Comparison of ENCODE assay signal across 35 cellular contexts in the genomic region with DNA sequence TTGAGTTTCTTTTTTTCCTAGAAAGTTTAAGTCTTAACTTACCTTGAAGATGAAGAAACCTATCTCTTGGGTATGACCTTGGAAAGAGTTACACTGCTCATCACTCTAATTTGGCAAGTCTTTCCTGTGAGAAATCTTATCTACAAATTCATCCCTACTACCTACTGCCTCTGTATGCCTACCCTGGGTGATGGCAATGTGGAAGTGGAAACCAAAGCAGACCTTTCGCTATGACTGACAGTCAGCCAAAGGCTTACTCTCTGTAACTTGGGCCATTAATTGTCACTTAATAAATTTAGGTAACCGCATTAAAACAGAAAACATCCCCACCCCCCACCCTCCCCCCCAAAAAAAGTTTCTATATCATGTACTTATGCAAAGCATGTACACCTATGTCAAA.
"Had no signal": no experiment of that assay in that cellular context is flagged by ENCODE, and none has a peak within 500 bp of the region (broad histone marks: within the 10 kb centered on the region; RNA-seq: fewer than 3 reads in every experiment).

No MANE protein-coding gene starts in this region.

- H3K27ac Mint-ChIP-seq: activated CD4-positive, alpha-beta memory T cell treated with anti-CD3 and anti-CD28 coated beads, Interleukin-2, amount 10 ng/mL, durations not matched to agents 7 days and 5 days; activated CD4-positive, alpha-beta T cell treated with anti-CD3 and anti-CD28 coated beads for 36 hours; activated CD4-positive, alpha-beta T cell treated with anti-CD3 and anti-CD28 coated beads, Interleukin-2, amount 10 ng/mL, durations not matched to agents 7 days and 5 days; activated CD8-positive, alpha-beta memory T cell treated with anti-CD3 and anti-CD28 coated beads, Interleukin-2, amount 10 ng/mL, durations not matched to agents 7 days and 5 days; activated CD8-positive, alpha-beta T cell treated with anti-CD3 and anti-CD28 coated beads, Interleukin-2, amount 10 ng/mL, durations not matched to agents 7 days and 5 days; activated naive CD4-positive, alpha-beta T cell treated with anti-CD3 and anti-CD28 coated beads for 36 hours; activated naive CD4-positive, alpha-beta T cell treated with anti-CD3 and anti-CD28 coated beads, Interleukin-2, amount 50 U/mL, for 72 hours; activated naive CD8-positive, alpha-beta T cell treated with anti-CD3 and anti-CD28 coated beads, Interleukin-2, amount 10 ng/mL, durations not matched to agents 7 days and 5 days; activated T-cell treated with anti-CD3 and anti-CD28 coated beads, Interleukin-2, amount 50 U/mL, for 24 hours; activated T-helper 2 cell treated with anti-CD3 and anti-CD28 coated beads, Interferon-gamma antibody, Interleukin-2, Interleukin-4, amounts not matched to agents 10 μg/mL and 5 μg/mL and 100 μg/mL, durations not matched to agents 14 hours and 24 hours and 36 hours; T-cell; T-helper 2 cell treated with Interferon-gamma antibody and Interleukin-4, amounts not matched to agents 5 μg/mL and 100 μg/mL, for 36 hours had no signal

- H3K4me1 ChIP-seq: adrenal gland, body of pancreas, breast epithelium had no signal

- H3K27me3 Mint-ChIP-seq: activated CD4-positive, alpha-beta memory T cell treated with anti-CD3 and anti-CD28 coated beads, Interleukin-2, amount 10 ng/mL, durations not matched to agents 7 days and 5 days; activated CD4-positive, alpha-beta T cell treated with anti-CD3 and anti-CD28 coated beads for 36 hours; activated CD4-positive, alpha-beta T cell treated with anti-CD3 and anti-CD28 coated beads, Interleukin-2, amount 10 ng/mL, durations not matched to agents 7 days and 5 days; activated CD8-positive, alpha-beta memory T cell treated with anti-CD3 and anti-CD28 coated beads, Interleukin-2, amount 10 ng/mL, durations not matched to agents 7 days and 5 days; activated naive CD8-positive, alpha-beta T cell treated with anti-CD3 and anti-CD28 coated beads, Interleukin-2, amount 10 ng/mL, durations not matched to agents 7 days and 5 days; activated T-cell treated with anti-CD3 and anti-CD28 coated beads, Interleukin-2, amount 50 U/mL, for 24 hours; T-cell had no signal

- H3K9me3 ChIP-seq: adrenal gland, body of pancreas, breast epithelium had no signal

- FAIRE-seq: astrocyte, TTC549 had no signal

- H3K27me3 ChIP-seq: adrenal gland, body of pancreas, brain microvascular endothelial cell, breast epithelium had no signal

- H3K4me3 Mint-ChIP-seq: activated CD4-positive, alpha-beta memory T cell treated with anti-CD3 and anti-CD28 coated beads, Interleukin-2, amount 10 ng/mL, durations not matched to agents 7 days and 5 days; activated CD4-positive, alpha-beta T cell treated with anti-CD3 and anti-CD28 coated beads for 36 hours; activated CD4-positive, alpha-beta T cell treated with anti-CD3 and anti-CD28 coated beads, Interleukin-2, amount 10 ng/mL, durations not matched to agents 7 days and 5 days; activated CD8-positive, alpha-beta memory T cell treated with anti-CD3 and anti-CD28 coated beads, Interleukin-2, amount 10 ng/mL, durations not matched to agents 7 days and 5 days; activated CD8-positive, alpha-beta T cell treated with anti-CD3 and anti-CD28 coated beads, Interleukin-2, amount 10 ng/mL, durations not matched to agents 7 days and 5 days; activated naive CD4-positive, alpha-beta T cell treated with anti-CD3 and anti-CD28 coated beads for 36 hours; activated naive CD8-positive, alpha-beta T cell treated with anti-CD3 and anti-CD28 coated beads, Interleukin-2, amount 10 ng/mL, durations not matched to agents 7 days and 5 days; activated T-cell treated with anti-CD3 and anti-CD28 coated beads, Interleukin-2, amount 50 U/mL, for 24 hours; T-cell; T-helper 2 cell treated with Interferon-gamma antibody and Interleukin-4, amounts not matched to agents 5 μg/mL and 100 μg/mL, for 36 hours had no signal

- H3K27ac ChIP-seq: adrenal gland, body of pancreas, brain microvascular endothelial cell, breast epithelium, VCaP had no signal

- H3K9me3 Mint-ChIP-seq: activated CD4-positive, alpha-beta memory T cell treated with anti-CD3 and anti-CD28 coated beads, Interleukin-2, amount 10 ng/mL, durations not matched to agents 7 days and 5 days; activated CD4-positive, alpha-beta T cell treated with anti-CD3 and anti-CD28 coated beads, Interleukin-2, amount 10 ng/mL, durations not matched to agents 7 days and 5 days; activated naive CD4-positive, alpha-beta T cell treated with anti-CD3 and anti-CD28 coated beads for 36 hours; activated naive CD4-positive, alpha-beta T cell treated with anti-CD3 and anti-CD28 coated beads, Interleukin-2, amount 50 U/mL, for 72 hours; activated naive CD8-positive, alpha-beta T cell treated with anti-CD3 and anti-CD28 coated beads, Interleukin-2, amount 10 ng/mL, durations not matched to agents 7 days and 5 days; activated T-cell treated with anti-CD3 and anti-CD28 coated beads, Interleukin-2, amount 50 U/mL, for 24 hours; activated T-helper 2 cell treated with anti-CD3 and anti-CD28 coated beads, Interferon-gamma antibody, Interleukin-2, Interleukin-4, amounts not matched to agents 10 μg/mL and 5 μg/mL and 100 μg/mL, durations not matched to agents 14 hours and 24 hours and 36 hours; T-cell; T-helper 2 cell treated with Interferon-gamma antibody and Interleukin-4, amounts not matched to agents 5 μg/mL and 100 μg/mL, for 36 hours had no signal

- H3K4me3 ChIP-seq: adrenal gland, body of pancreas, breast epithelium had no signal

- H3K36me3 ChIP-seq: adrenal gland, brain microvascular endothelial cell, breast epithelium had no signal

- ATAC-seq: activated CD4-positive, alpha-beta T cell treated with anti-CD3 and anti-CD28 coated beads for 36 hours; activated CD4-positive, CD25-positive, alpha-beta regulatory T cell treated with anti-CD3 and anti-CD28 coated beads, Interleukin-2, amount 50 U/mL, for 24 hours; activated CD8-positive, alpha-beta memory T cell treated with anti-CD3 and anti-CD28 coated beads, Interleukin-2, amount 10 ng/mL, durations not matched to agents 7 days and 5 days; activated CD8-positive, alpha-beta T cell treated with anti-CD3 and anti-CD28 coated beads, Interleukin-2, amount 10 ng/mL, durations not matched to agents 7 days and 5 days; activated naive CD4-positive, alpha-beta T cell treated with anti-CD3 and anti-CD28 coated beads, Interleukin-2, amount 50 U/mL, for 72 hours; body of pancreas; T-cell had no signal

- DNase-seq: activated CD4-positive, alpha-beta memory T cell treated with anti-CD3 and anti-CD28 coated beads, Interleukin-2, amount 10 ng/mL, durations not matched to agents 7 days and 5 days; activated CD4-positive, alpha-beta T cell treated with anti-CD3 and anti-CD28 coated beads for 1 hour; activated CD4-positive, alpha-beta T cell treated with anti-CD3 and anti-CD28 coated beads for 36 hours; activated CD4-positive, alpha-beta T cell treated with anti-CD3 and anti-CD28 coated beads for 48 hours; activated CD4-positive, alpha-beta T cell treated with anti-CD3 and anti-CD28 coated beads, Interleukin-2, amount 10 ng/mL, durations not matched to agents 7 days and 5 days; activated CD4-positive, alpha-beta T cell treated with anti-CD3 and anti-CD28 coated beads, Interleukin-2, amount 50 U/mL, for 48 hours; activated CD4-positive, CD25-positive, alpha-beta regulatory T cell; activated CD8-positive, alpha-beta memory T cell treated with anti-CD3 and anti-CD28 coated beads for 24 hours; activated CD8-positive, alpha-beta memory T cell treated with anti-CD3 and anti-CD28 coated beads, Interleukin-2, amount 10 ng/mL, durations not matched to agents 7 days and 5 days; activated CD8-positive, alpha-beta memory T cell treated with anti-CD3 and anti-CD28 coated beads, Interleukin-2, amount 50 U/mL, for 48 hours; activated CD8-positive, alpha-beta T cell treated with anti-CD3 and anti-CD28 coated beads, Interleukin-2, amount 10 ng/mL, durations not matched to agents 7 days and 5 days; activated effector memory CD4-positive, alpha-beta T cell treated with Interleukin-2 at 50 U/mL for 16 hours; activated gamma-delta T cell; activated naive CD4-positive, alpha-beta T cell treated with anti-CD3 and anti-CD28 coated beads for 36 hours; activated naive CD4-positive, alpha-beta T cell treated with anti-CD3 and anti-CD28 coated beads, Interleukin-2, amount 50 U/mL, for 16 hours; activated naive CD8-positive, alpha-beta T cell treated with anti-CD3 and anti-CD28 coated beads, Interleukin-2, amount 10 ng/mL, durations not matched to agents 7 days and 5 days; activated T-cell treated with anti-CD3 and anti-CD28 coated beads, Interleukin-2, amount 50 U/mL, for 24 hours; activated T-cell treated with anti-CD3 and anti-CD28 coated beads, Interleukin-2, amount 50 U/mL, for 48 hours; adrenal gland; amniotic stem cell; aorta; body of pancreas; brain microvascular endothelial cell; central memory CD4-positive, alpha-beta T cell; T-cell; T-helper 2 cell; T-helper 9 cell had no signal
